Comparison of ENCODE assay signal across 15 cellular contexts in genomic region chr10:31384589-31384949, GRCh38.
A peak's percentile ranks its signal among the peaks of the same experiment; 100 is the strongest.
DNase-seq lines count a peak whose midpoint lies in the region; ATAC-seq and TF ChIP-seq lines count a peak whose summit lies in the region.
"Had no signal": no experiment of that assay in that cellular context is flagged by ENCODE, and none has a peak within 500 bp of the region (broad histone marks: within the 10 kb centered on the region; RNA-seq: fewer than 3 reads in every experiment).

No MANE protein-coding gene starts in this region.

- CTCF ChIA-PET in CD8-positive, alpha-beta memory T cell (lab: Charles Lee): no interaction called here

- no peaks in the 10 kb centered on the region for H3F3A ChIP-seq in OCI-LY1 (ENCODE audit: insufficient read depth, low read length)

- intact Hi-C loops in cardiac septum (cut with DNase I): no loop called here

- 0 out of 2 replicates have a peak overlapping the region, but pooled peaks have one; percentile 14 for H3K4me2 ChIP-seq in OCI-LY1 (ENCODE audit: low read length)
- H3K4me2 ChIP-seq: KMS-11 had no signal

- H3K27me3 Mint-ChIP-seq in CD4-positive, CD25-positive, alpha-beta regulatory T cell: no peaks in the 10 kb centered on the region
- no peaks in the 10 kb centered on the region for H3K27me3 Mint-ChIP-seq in CD8-positive, alpha-beta memory T cell

- no peak overlapping the region for H3K9ac ChIP-seq in OCI-LY1 (ENCODE audit: low read length)
- H3K9ac ChIP-seq: KMS-11 had no signal

- H3K9me2 ChIP-seq in OCI-LY1 (ENCODE audit: low read depth, low read length): no peaks in the 10 kb centered on the region

- H3K27me3 ChIP-seq in CD4-positive, CD25-positive, alpha-beta regulatory T cell (ENCODE audit: control insufficient read depth, insufficient read depth, low read length): no peaks in the 10 kb centered on the region
- no peaks in the 10 kb centered on the region for H3K27me3 ChIP-seq in OCI-LY1 (ENCODE audit: insufficient read depth, low read length)
- H3K27me3 ChIP-seq in CD8-positive, alpha-beta memory T cell (ENCODE audit: insufficient read depth, low read length, poor library complexity, severe bottlenecking): no peaks in the 10 kb centered on the region
- H3K27me3 ChIP-seq: ovary had no signal

- no peak for TF ChIP-seq CTCF in OCI-LY1 (IDR thresholded peaks at IDR 0.05; ENCODE audit: low read length)

- no peaks in the 10 kb centered on the region for H3K9me3 Mint-ChIP-seq in CD4-positive, CD25-positive, alpha-beta regulatory T cell
- H3K9me3 Mint-ChIP-seq in CD8-positive, alpha-beta memory T cell: no peaks in the 10 kb centered on the region
- H3K9me3 Mint-ChIP-seq: WTC11 had no signal

- no peaks in the 10 kb centered on the region for H4K20me1 ChIP-seq in OCI-LY1 (ENCODE audit: insufficient read depth, low read length)

- no peak for ATAC-seq in CD4-positive, CD25-positive, alpha-beta regulatory T cell (ENCODE audit: low read depth in 2 of 2)
- ATAC-seq in GM19397 (IDR thresholded peaks at IDR 0.05; ENCODE audit: unreplicated experiment) (peak; percentile 22), HG02938 (IDR thresholded peaks at IDR 0.05; ENCODE audit: unreplicated experiment) (peak; percentile 31)
- ATAC-seq: lower lobe of right lung, WTC11 had no signal

- H3K27ac ChIP-seq in CD4-positive, CD25-positive, alpha-beta regulatory T cell (ENCODE audit: insufficient read depth, low read length, poor library complexity, severe bottlenecking): no peak overlapping the region
- no peak overlapping the region for H3K27ac ChIP-seq in OCI-LY1 (ENCODE audit: low read depth, low read length, poor library complexity, severe bottlenecking)
- H3K27ac ChIP-seq in CD8-positive, alpha-beta memory T cell (ENCODE audit: low read depth, low read length): no peak overlapping the region
- H3K27ac ChIP-seq: KMS-11, lower lobe of right lung, ovary had no signal

- no peak overlapping the region for H2AFZ ChIP-seq in OCI-LY1 (ENCODE audit: low read length)

- H3K4me1 ChIP-seq in CD4-positive, CD25-positive, alpha-beta regulatory T cell (ENCODE audit: control insufficient read depth, insufficient read depth, low read length, poor library complexity, severe bottlenecking): no peaks in the 10 kb centered on the region
- peaks cover 12% of the 10 kb centered on the region for H3K4me1 ChIP-seq in OCI-LY1 (ENCODE audit: insufficient read depth, low read length, severe bottlenecking)
- H3K4me1 ChIP-seq in CD8-positive, alpha-beta memory T cell (ENCODE audit: insufficient read depth, low read length): no peaks in the 10 kb centered on the region
- H3K4me1 ChIP-seq: lower lobe of right lung had no signal

- no peak for DNase-seq in CD4-positive, CD25-positive, alpha-beta regulatory T cell
- no peak for DNase-seq in NAMALWA (ENCODE audit: low spot score)
- no peak for DNase-seq in iPS-NIHi7 (ENCODE audit: extremely low spot score)
- DNase-seq in cardiac septum (ENCODE audit: low spot score): no peak
- no peak for DNase-seq in CD8-positive, alpha-beta memory T cell
- DNase-seq: activated gamma-delta T cell; lower lobe of right lung; NCI-H2171; ovary; stimulated activated CD4-positive, alpha-beta T cell treated with anti-CD3 and anti-CD28 coated beads, Interleukin-4, amount 100 ng/mL, for 4 hours had no signal

- H3K79me2 ChIP-seq in OCI-LY1 (ENCODE audit: insufficient read depth, low read length): peaks cover 33% of the 10 kb centered on the region; the same call in 1 of the 2 replicates

- H3K4me3 ChIP-seq in CD4-positive, CD25-positive, alpha-beta regulatory T cell (ENCODE audit: low read depth, low read length): no peak overlapping the region
- H3K4me3 ChIP-seq in OCI-LY1 (ENCODE audit: low read depth, low read length, poor library complexity, severe bottlenecking): no peak overlapping the region
- no peak overlapping the region for H3K4me3 ChIP-seq in CD8-positive, alpha-beta memory T cell (ENCODE audit: low read length)
- H3K4me3 ChIP-seq: lower lobe of right lung, ovary had no signal

- H3K36me3 Mint-ChIP-seq in CD4-positive, CD25-positive, alpha-beta regulatory T cell: peaks cover 14% of the 10 kb centered on the region
- peaks cover 5 to 25% (median 13%) of the 10 kb centered on the region in 3 donors for H3K36me3 Mint-ChIP-seq in CD8-positive, alpha-beta memory T cell
- H3K36me3 Mint-ChIP-seq: WTC11 had no signal

- H3K27ac Mint-ChIP-seq in CD4-positive, CD25-positive, alpha-beta regulatory T cell: peak overlapping the region in 2 of 3 donors; percentile 7 to 27
- no peak overlapping the region for H3K27ac Mint-ChIP-seq in CD8-positive, alpha-beta memory T cell
- H3K27ac Mint-ChIP-seq: WTC11 had no signal

- no peaks in the 10 kb centered on the region for H3K9me3 ChIP-seq in CD4-positive, CD25-positive, alpha-beta regulatory T cell (ENCODE audit: control insufficient read depth in 2 of 2, low read length in 2 of 2)
- no peaks in the 10 kb centered on the region for H3K9me3 ChIP-seq in OCI-LY1 (ENCODE audit: low read length)
- H3K9me3 ChIP-seq in CD8-positive, alpha-beta memory T cell (ENCODE audit: low read length): no peaks in the 10 kb centered on the region
- H3K9me3 ChIP-seq: lower lobe of right lung, ovary had no signal

- H3K36me3 ChIP-seq in CD4-positive, CD25-positive, alpha-beta regulatory T cell (ENCODE audit: control insufficient read depth, insufficient read depth, low read length): peaks cover 17% of the 10 kb centered on the region
- H3K36me3 ChIP-seq in OCI-LY1 (ENCODE audit: insufficient read depth, low read length): peaks cover 23% of the 10 kb centered on the region; the same call in 1 of the 2 replicates
- H3K36me3 ChIP-seq in CD8-positive, alpha-beta memory T cell (ENCODE audit: insufficient read depth, low read length): peaks cover 6% of the 10 kb centered on the region
- H3K36me3 ChIP-seq: ovary had no signal

- POLR2A ChIA-PET in CD8-positive, alpha-beta memory T cell (lab: Charles Lee): no interaction called here

- H3K4me3 Mint-ChIP-seq in CD4-positive, CD25-positive, alpha-beta regulatory T cell: no peak overlapping the region
- H3K4me3 Mint-ChIP-seq in CD8-positive, alpha-beta memory T cell: no peak overlapping the region
- H3K4me3 Mint-ChIP-seq: WTC11 had no signal

- peaks cover 26 to 49% (median 37%) of the 10 kb centered on the region in 4 donors for H3K4me1 Mint-ChIP-seq in CD4-positive, CD25-positive, alpha-beta regulatory T cell
- H3K4me1 Mint-ChIP-seq in CD8-positive, alpha-beta memory T cell: peaks cover 31 to 49% (median 40%) of the 10 kb centered on the region in 3 donors

Comparison
In these comparisons a context has a peak if more than half of its experiments do, and no peak if none do; other contexts are left out.
1. ATAC-seq: peak in GM19397 (single experiment) and HG02938 (single experiment); none in CD4-positive, CD25-positive, alpha-beta regulatory T cell (0 of 2).
2. H3K27ac Mint-ChIP-seq: peak in CD4-positive, CD25-positive, alpha-beta regulatory T cell (2 of 3); none in CD8-positive, alpha-beta memory T cell (0 of 8).